In the genomic region with DNA sequence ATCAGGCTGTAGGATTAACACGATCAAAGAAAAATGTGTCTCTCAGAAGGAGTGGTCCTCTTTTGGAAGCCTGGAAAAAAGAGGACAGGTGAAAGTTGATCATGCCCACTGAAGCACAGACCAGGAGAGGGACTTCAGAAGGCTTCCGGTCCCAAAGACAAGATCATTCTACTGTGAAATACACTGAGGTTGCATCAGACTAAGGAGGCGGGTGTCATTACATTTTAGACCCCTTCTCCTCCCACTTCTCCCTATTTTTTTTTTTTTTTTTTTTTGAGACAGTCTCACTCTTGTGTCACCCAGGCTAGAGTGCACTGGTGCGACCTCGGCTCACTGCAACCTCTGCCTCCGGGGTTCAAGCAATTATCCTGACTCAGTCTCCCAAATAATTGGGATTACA, we compare ENCODE assay signal across 20 cellular contexts.
A peak's percentile ranks its signal among the peaks of the same experiment; 100 is the strongest.
DNase-seq lines count a peak whose midpoint lies in the region; ATAC-seq and TF ChIP-seq lines count a peak whose summit lies in the region.
"Had no signal": no experiment of that assay in that cellular context is flagged by ENCODE, and none has a peak within 500 bp of the region (broad histone marks: within the 10 kb centered on the region; RNA-seq: fewer than 3 reads in every experiment).

No MANE protein-coding gene starts in this region.

- H3K27me3 ChIP-seq in BLaER1 treated with 17β-estradiol and CSF1 and Interleukin-3, amounts not matched to agents 10 nM and 100 nM = no peaks in the 10 kb centered on the region
- H3K27me3 ChIP-seq in HL-60 (ENCODE audit: insufficient read depth, poor library complexity, severe bottlenecking) = no peaks in the 10 kb centered on the region
- no peaks in the 10 kb centered on the region for H3K27me3 ChIP-seq in PC-9 (ENCODE audit: insufficient read depth, low read depth)
- no peaks in the 10 kb centered on the region for H3K27me3 ChIP-seq in lower lobe of right lung (ENCODE audit: low read depth)
- no peaks in the 10 kb centered on the region for H3K27me3 ChIP-seq in transverse colon
- H3K27me3 ChIP-seq: BLaER1, cardiac muscle cell had no signal

- TF ChIP-seq CTCF in HL-60 (IDR thresholded peaks at IDR 0.05; ENCODE audit: insufficient read depth, low read length) = no peak
- TF ChIP-seq CTCF in PC-9 (conservative IDR thresholded peaks at IDR 0.05) = no peak
- no peak for TF ChIP-seq CTCF in lower lobe of right lung (IDR thresholded peaks at IDR 0.05)
- TF ChIP-seq CTCF in transverse colon (IDR thresholded peaks at IDR 0.05) = no peak

- POLR2A ChIA-PET in PC-9 (lab: Charles Lee; ENCODE audit: unreplicated experiment) = no interaction called here

- H4K20me1 ChIP-seq in BLaER1 treated with 17β-estradiol and CSF1 and Interleukin-3, amounts not matched to agents 10 nM and 100 nM = no peaks in the 10 kb centered on the region; a peak in 1 of 22 replicates
- H4K20me1 ChIP-seq in PC-9 (ENCODE audit: insufficient read depth) = no peaks in the 10 kb centered on the region
- H4K20me1 ChIP-seq: BLaER1 had no signal

- 78 to 93% methylated on average over 5 to 6 of the region's 6 CpGs for WGBS in transverse colon (ENCODE audit: low coverage in 1 of 2), 2 donors

- ATAC-seq in lower lobe of right lung (peak; percentile 29 to 37), GM21786 (IDR thresholded peaks at IDR 0.05; ENCODE audit: unreplicated experiment) (no peak)

- H3K4me2 ChIP-seq in BLaER1 treated with 17β-estradiol and CSF1 and Interleukin-3, amounts not matched to agents 10 nM and 100 nM = peak overlapping the region in 7 of 11 experiments; percentile 29 to 94 (median 74); a peak in 15 of 22 replicates
- peak overlapping the region; percentile 76 for H3K4me2 ChIP-seq in PC-9
- H3K4me2 ChIP-seq: BLaER1 had no signal

- DNase-seq in HL-60 (ENCODE audit: low read depth in 1 of 2, low spot score in 1 of 2) = peak; percentile 68 to 83
- DNase-seq in PC-9 = peak in 1 of 2 experiments; percentile 50
- no peak for DNase-seq in lower lobe of right lung
- DNase-seq in DMS53 treated with DMSO at 0.1 percent for 48 hours (lab: John Stamatoyannopoulos, UW; ENCODE audit: unreplicated experiment) = no peak
- no peak for DNase-seq in transverse colon
- DNase-seq in foreskin melanocyte = no peak
- DNase-seq: activated CD4-positive, alpha-beta memory T cell treated with anti-CD3 and anti-CD28 coated beads, Interleukin-2, amount 10 ng/mL, durations not matched to agents 7 days and 5 days; activated naive CD4-positive, alpha-beta T cell; activated T-cell treated with anti-CD3 and anti-CD28 coated beads, Interleukin-2, amount 50 U/mL, for 1 hour; amygdala; NCI-H146; NCI-H2171 treated with DMSO at 0.1 percent for 48 hours; NCI-H526 treated with DMSO at 0.1 percent for 48 hours; retina; T-helper 2 cell; WERI-Rb-1 had no signal

- peak overlapping the region in 5 of 11 experiments; percentile 22 to 93 (median 87); a peak in 7 of 22 replicates for H3K27ac ChIP-seq in BLaER1 treated with 17β-estradiol and CSF1 and Interleukin-3, amounts not matched to agents 10 nM and 100 nM
- peak overlapping the region; percentile 84 for H3K27ac ChIP-seq in HL-60 (replicated peaks)
- H3K27ac ChIP-seq in PC-9 = peak overlapping the region; percentile 98
- H3K27ac ChIP-seq in lower lobe of right lung = no peak overlapping the region
- H3K27ac ChIP-seq in transverse colon = no peak overlapping the region
- H3K27ac ChIP-seq: BLaER1, cardiac muscle cell, WERI-Rb-1 had no signal

- H2AFZ ChIP-seq in PC-9 = no peak overlapping the region

- no TSS peak for BruUV-seq in PC-9 (replicated peaks; lab: Mats Ljungman, UMichigan)

- peaks cover 86% of the 10 kb centered on the region for H3K79me2 ChIP-seq in PC-9 (ENCODE audit: low read depth)

- no peaks in the 10 kb centered on the region for H3K9me3 ChIP-seq in BLaER1 treated with 17β-estradiol and CSF1 and Interleukin-3, amounts not matched to agents 10 nM and 100 nM (replicated peaks in 1 of 11)
- H3K9me3 ChIP-seq in PC-9 (ENCODE audit: insufficient read depth, low read depth) (no peaks in the 10 kb centered on the region), lower lobe of right lung (no peaks in the 10 kb centered on the region), transverse colon (no peaks in the 10 kb centered on the region)
- H3K9me3 ChIP-seq: BLaER1 had no signal

- TF ChIP-seq POLR2A in transverse colon (IDR thresholded peaks at IDR 0.05) = no peak

- H3K9ac ChIP-seq in BLaER1 treated with 17β-estradiol and CSF1 and Interleukin-3, amounts not matched to agents 10 nM and 100 nM = peak overlapping the region in 3 of 11 experiments; percentile 27 to 75 (median 38); a peak in 4 of 22 replicates
- H3K9ac ChIP-seq: BLaER1 had no signal

- TF ChIP-seq EP300 in transverse colon (IDR thresholded peaks at IDR 0.05; ENCODE audit: low read depth) = no peak

- H3F3A ChIP-seq in PC-9 (ENCODE audit: insufficient read depth, low read depth) = peaks cover 89% of the 10 kb centered on the region

- H3K9me2 ChIP-seq in PC-9 (ENCODE audit: insufficient read depth) = no peaks in the 10 kb centered on the region

- peaks cover 0 to 27% (median 0%) of the 10 kb centered on the region in 11 experiments; a peak in 4 of 22 replicates for H3K36me3 ChIP-seq in BLaER1 treated with 17β-estradiol and CSF1 and Interleukin-3, amounts not matched to agents 10 nM and 100 nM
- H3K36me3 ChIP-seq in PC-9 (ENCODE audit: low read depth) (peaks cover 16% of the 10 kb centered on the region; the same call in 1 of the 2 replicates), lower lobe of right lung (no peaks in the 10 kb centered on the region), transverse colon (no peaks in the 10 kb centered on the region)
- H3K36me3 ChIP-seq: BLaER1, cardiac muscle cell, WERI-Rb-1 had no signal

- H3K4me3 ChIP-seq in BLaER1 treated with 17β-estradiol and CSF1 and Interleukin-3, amounts not matched to agents 10 nM and 100 nM = no peak overlapping the region
- H3K4me3 ChIP-seq in HL-60 (replicated peaks; ENCODE audit: insufficient read depth, low read length) (no peak overlapping the region), PC-9 (peak overlapping the region; percentile 51; the same call in 1 of the 2 replicates), lower lobe of right lung (no peak overlapping the region), transverse colon (no peak overlapping the region)
- H3K4me3 ChIP-seq: BLaER1, cardiac muscle cell had no signal

- H3K4me1 ChIP-seq in BLaER1 treated with 17β-estradiol and CSF1 and Interleukin-3, amounts not matched to agents 10 nM and 100 nM = peaks cover 8 to 100% (median 51%) of the 10 kb centered on the region in 10 experiments
- H3K4me1 ChIP-seq in PC-9 (replicated peaks; ENCODE audit: insufficient read depth) (peaks cover 83% of the 10 kb centered on the region), lower lobe of right lung (peaks cover 47% of the 10 kb centered on the region), transverse colon (no peaks in the 10 kb centered on the region)

- intact Hi-C loops in PC-9 (cut with micrococcal nuclease; ENCODE audit: unreplicated experiment) = loop anchor here (2.0 to 10.0 kb wide), 2 partner anchors 47 to 157 kb away; no protein-coding TSS in a partner anchor
- intact Hi-C loops in lower lobe of right lung (cut with DNase I) = no loop called here
- intact Hi-C loops in transverse colon (cut with DNase I; ENCODE audit: low total_unique reads) = no loop called here

- CTCF ChIA-PET in PC-9 (lab: Charles Lee) = no interaction called here

- in situ Hi-C loops in transverse colon (cut with MboI; ENCODE audit: low pct_ligation_motif_present in 1 of 4, low pct_unique_long_range_greater_than_20kb in 1 of 4, low sequenced_read_pairs in 3 of 4) = no loop called here

Comparison
In these comparisons a context has a peak if more than half of its experiments do, and no peak if none do; other contexts are left out.
1. H3K27ac ChIP-seq: peak in HL-60 (single experiment) and PC-9 (single experiment); none in lower lobe of right lung (single experiment) and transverse colon (0 of 4).
2. DNase-seq: peak in HL-60 (2 of 2); none in lower lobe of right lung (single experiment), DMS53 treated with DMSO at 0.1 percent for 48 hours (single experiment), transverse colon (single experiment) and foreskin melanocyte (single experiment).